In genomic region chr20:56117350-56117749, GRCh38 we compare ENCODE assay signal across 31 cellular contexts.
"Had no signal": no experiment of that assay in that cellular context is flagged by ENCODE, and none has a peak within 500 bp of the region (broad histone marks: within the 10 kb centered on the region; RNA-seq: fewer than 3 reads in every experiment).

No MANE protein-coding gene starts in this region.

- H3K27ac Mint-ChIP-seq: naive thymus-derived CD8-positive, alpha-beta T cell; natural killer cell treated with Interleukin-12 subunit alpha and Interleukin-12 subunit beta and Interleukin-15 and Interleukin-18, amount 100 ng/mL, for 72 hours; neural progenitor cell; progenitor cell of endocrine pancreas; stimulated activated memory B cell treated with anti-CD40 and anti-IgM and Interleukin-4, amounts not matched to agents 10 μg/mL and 1 μg/mL and 100 μg/mL, for 72 hours; stimulated activated naive CD8-positive, alpha-beta T cell treated with anti-CD3 and anti-CD28 coated beads, Interleukin-15, amount 100 ng/mL, for 72 hours; type B pancreatic cell had no signal

- ATAC-seq: naive thymus-derived CD8-positive, alpha-beta T cell; natural killer cell treated with Interleukin-12 subunit alpha and Interleukin-12 subunit beta and Interleukin-15 and Interleukin-18, amount 100 ng/mL, for 72 hours; psoas muscle; right cardiac atrium; sciatic nerve; stimulated activated memory B cell treated with anti-CD40 and anti-IgM and Interleukin-4, amounts not matched to agents 10 μg/mL and 1 μg/mL and 100 μg/mL, for 72 hours; stimulated activated naive CD8-positive, alpha-beta T cell treated with anti-CD3 and anti-CD28 coated beads, Interleukin-15, amount 100 ng/mL, for 72 hours; stimulated activated naive CD8-positive, alpha-beta T cell treated with anti-CD3 and anti-CD28 coated beads, Interleukin-15, Interleukin-2, amounts not matched to agents 100 U/mL and 50 U/mL, for 24 hours; upper lobe of right lung had no signal

- DNase-seq: naive thymus-derived CD8-positive, alpha-beta T cell; occipital lobe; ovary; posterior cingulate gyrus; psoas muscle; right cardiac atrium; spleen; stimulated activated CD4-positive, alpha-beta T cell treated with anti-CD3 and anti-CD28 coated beads, Interleukin-12 subunit alpha, Interleukin-12 subunit beta, amount 100 ng/mL, for 4 hours; stimulated activated CD4-positive, alpha-beta T cell treated with anti-CD3 and anti-CD28 coated beads, Interleukin-1b, Interleukin-23, amount 100 ng/mL, for 48 hours; stimulated activated CD4-positive, alpha-beta T cell treated with anti-CD3 and anti-CD28 coated beads, Interleukin-4, amount 100 ng/mL, for 1 hour; stimulated activated CD4-positive, alpha-beta T cell treated with anti-CD3 and anti-CD28 coated beads, Interleukin-4, amount 100 ng/mL, for 4 hours; stimulated activated CD8-positive, alpha-beta memory T cell treated with anti-CD3 and anti-CD28 coated beads, Interleukin-4, amount 100 ng/mL, for 48 hours; stimulated activated naive CD4-positive, alpha-beta T cell; stimulated activated naive CD8-positive, alpha-beta T cell treated with anti-CD3 and anti-CD28 coated beads, Interleukin-15, amount 100 ng/mL, for 72 hours; stimulated activated naive CD8-positive, alpha-beta T cell treated with anti-CD3 and anti-CD28 coated beads, Interleukin-15, Interleukin-2, amounts not matched to agents 100 U/mL and 50 U/mL, for 24 hours; substantia nigra; testis; tibial artery; transverse colon; upper lobe of right lung had no signal

- H3K9ac ChIP-seq: neural progenitor cell, parathyroid adenoma had no signal

- H2AFZ ChIP-seq: neural progenitor cell, parathyroid adenoma had no signal

- H3K79me2 ChIP-seq: parathyroid adenoma had no signal

- H3K4me2 ChIP-seq: neural progenitor cell, smooth muscle cell had no signal

- H3K4me3 Mint-ChIP-seq: naive thymus-derived CD8-positive, alpha-beta T cell; natural killer cell treated with Interleukin-12 subunit alpha and Interleukin-12 subunit beta and Interleukin-15 and Interleukin-18, amount 100 ng/mL, for 72 hours; neural progenitor cell; stimulated activated memory B cell treated with anti-CD40 and anti-IgM and Interleukin-4, amounts not matched to agents 10 μg/mL and 1 μg/mL and 100 μg/mL, for 72 hours; stimulated activated naive CD8-positive, alpha-beta T cell treated with anti-CD3 and anti-CD28 coated beads, Interleukin-15, amount 100 ng/mL, for 72 hours; type B pancreatic cell had no signal

- H3K27me3 Mint-ChIP-seq: progenitor cell of endocrine pancreas; stimulated activated memory B cell treated with anti-CD40 and anti-IgM and Interleukin-4, amounts not matched to agents 10 μg/mL and 1 μg/mL and 100 μg/mL, for 72 hours; stimulated activated naive CD8-positive, alpha-beta T cell treated with anti-CD3 and anti-CD28 coated beads, Interleukin-15, amount 100 ng/mL, for 72 hours; type B pancreatic cell had no signal

- H3K36me3 ChIP-seq: neural progenitor cell, ovary, spleen, suprapubic skin, tibial artery, transverse colon, upper lobe of right lung, vagina had no signal

- H3K4me1 Mint-ChIP-seq: naive thymus-derived CD8-positive, alpha-beta T cell; neural progenitor cell; stimulated activated naive CD8-positive, alpha-beta T cell treated with anti-CD3 and anti-CD28 coated beads, Interleukin-15, amount 100 ng/mL, for 72 hours had no signal

- H3K27me3 ChIP-seq: neural progenitor cell, ovary, spleen, suprapubic skin, testis, tibial artery, transverse colon, upper lobe of right lung, vagina had no signal

- H3K36me3 Mint-ChIP-seq: naive thymus-derived CD8-positive, alpha-beta T cell; natural killer cell treated with Interleukin-12 subunit alpha and Interleukin-12 subunit beta and Interleukin-15 and Interleukin-18, amount 100 ng/mL, for 72 hours; neural progenitor cell; stimulated activated memory B cell treated with anti-CD40 and anti-IgM and Interleukin-4, amounts not matched to agents 10 μg/mL and 1 μg/mL and 100 μg/mL, for 72 hours; type B pancreatic cell had no signal

- H3K27ac ChIP-seq: neural progenitor cell, ovary, parathyroid adenoma, psoas muscle, skin epidermis, spleen, suprapubic skin, testis, tibial artery, transverse colon, upper lobe of right lung, vagina had no signal

- H3K4me1 ChIP-seq: neural progenitor cell, parathyroid adenoma, psoas muscle, spleen, suprapubic skin, testis, tibial artery, transverse colon, upper lobe of right lung, vagina had no signal

- H3K9me3 ChIP-seq: ovary, psoas muscle, suprapubic skin, testis, tibial artery, transverse colon, upper lobe of right lung, vagina had no signal

- H3K4me3 ChIP-seq: neural progenitor cell, ovary, psoas muscle, skin epidermis, smooth muscle cell, spleen, suprapubic skin, testis, tibial artery, transverse colon, upper lobe of right lung, vagina had no signal
